In genomic region chr4:83724488-83725060, GRCh38 we compare ENCODE assay signal across 14 cellular contexts.
DNase-seq lines count a peak whose midpoint lies in the region; ATAC-seq and TF ChIP-seq lines count a peak whose summit lies in the region.
"Had no signal": no experiment of that assay in that cellular context is flagged by ENCODE, and none has a peak within 500 bp of the region (broad histone marks: within the 10 kb centered on the region; RNA-seq: fewer than 3 reads in every experiment).

No MANE protein-coding gene starts in this region.

- H2AFZ ChIP-seq in osteoblast (ENCODE audit: low read length) = peak overlapping the region; percentile 22

- H3K4me2 ChIP-seq in osteoblast (ENCODE audit: insufficient read depth, low read length) = no peak overlapping the region
- H3K4me2 ChIP-seq: A549 had no signal

- intact Hi-C loops in adrenal gland (cut with DNase I) = no loop called here

- TF ChIP-seq CTCF in osteoblast (IDR thresholded peaks at IDR 0.05; ENCODE audit: extremely low read depth, low read depth, low read length) (no peak), adrenal gland (IDR thresholded peaks at IDR 0.05) (no peak)

- peaks cover 10% of the 10 kb centered on the region for H3K4me1 ChIP-seq in HAP-1
- H3K4me1 ChIP-seq in SJCRH30 = peaks cover 10% of the 10 kb centered on the region; the same call in 1 of the 2 replicates
- no peaks in the 10 kb centered on the region for H3K4me1 ChIP-seq in osteoblast (ENCODE audit: insufficient read depth, low read length)
- H3K4me1 ChIP-seq in adrenal gland (replicated peaks in 1 of 2) = no peaks in the 10 kb centered on the region
- H3K4me1 ChIP-seq: A549 had no signal

- H3K9me3 ChIP-seq in HAP-1 (no peaks in the 10 kb centered on the region), SJCRH30 (replicated peaks) (no peaks in the 10 kb centered on the region; the same call in 1 of the 2 replicates), osteoblast (ENCODE audit: low read depth, low read length) (no peaks in the 10 kb centered on the region), adrenal gland (replicated peaks in 1 of 3) (no peaks in the 10 kb centered on the region)
- H3K9me3 ChIP-seq: A549 had no signal

- no peaks in the 10 kb centered on the region for H3K79me2 ChIP-seq in osteoblast (ENCODE audit: insufficient read depth, low read length)

- H3K27ac ChIP-seq in SJCRH30 (no peak overlapping the region), osteoblast (ENCODE audit: low read depth, low read length) (no peak overlapping the region), adrenal gland (no peak overlapping the region)
- H3K27ac ChIP-seq: A549 had no signal

- WGBS in adrenal gland, 4 donors = 59 to 63% (median 62%) methylated on average over 9 of the region's 9 CpGs

- ATAC-seq in GM21447 (IDR thresholded peaks at IDR 0.05; ENCODE audit: unreplicated experiment) = no peak
- ATAC-seq: A549; CD8-positive, alpha-beta T cell; HCT116 had no signal

- in situ Hi-C loops in HAP-1 (cut with MboI; ENCODE audit: low sequenced_read_pairs) = no loop called here

- peak; percentile 39 to 51 for DNase-seq in HAP-1 (ENCODE audit: low spot score in 2 of 2)
- peak; percentile 33 for DNase-seq in NCI-H1694 treated with DMSO at 0.1 percent for 48 hours (lab: John Stamatoyannopoulos, UW)
- DNase-seq in SJCRH30 = peak; percentile 27 to 62
- DNase-seq in osteoblast (ENCODE audit: insufficient read length, low spot score, missing footprints) = peak; percentile 1
- no peak for DNase-seq in SK-N-DZ (ENCODE audit: low spot score)
- DNase-seq in adrenal gland = no peak
- DNase-seq: CD8-positive, alpha-beta T cell; COR-L47; DMS53; GF-D8; IMR-90 had no signal

- H3K4me3 ChIP-seq in HAP-1 (no peak overlapping the region), SJCRH30 (no peak overlapping the region), osteoblast (ENCODE audit: insufficient read depth, low read length) (no peak overlapping the region), adrenal gland (no peak overlapping the region)
- H3K4me3 ChIP-seq: A549 had no signal

- H4K20me1 ChIP-seq in osteoblast (ENCODE audit: insufficient read depth, low read length) = no peaks in the 10 kb centered on the region

- H3K36me3 ChIP-seq in HAP-1 (replicated peaks) (no peaks in the 10 kb centered on the region), SJCRH30 (no peaks in the 10 kb centered on the region), osteoblast (ENCODE audit: insufficient read depth, low read length) (no peaks in the 10 kb centered on the region), adrenal gland (replicated peaks in 1 of 2) (no peaks in the 10 kb centered on the region)

- no peaks in the 10 kb centered on the region; the same call in 1 of the 2 replicates for H3K27me3 ChIP-seq in HAP-1 (ENCODE audit: low read depth)
- H3K27me3 ChIP-seq in SJCRH30 = peaks cover 6% of the 10 kb centered on the region; the same call in 1 of the 2 replicates
- peaks cover 3% of the 10 kb centered on the region for H3K27me3 ChIP-seq in osteoblast (ENCODE audit: insufficient read depth, low read length)
- no peaks in the 10 kb centered on the region for H3K27me3 ChIP-seq in adrenal gland

- no peak for TF ChIP-seq POLR2A in adrenal gland (IDR thresholded peaks at IDR 0.05)

Comparison
In these comparisons a context has a peak if more than half of its experiments do, and no peak if none do; other contexts are left out.
1. DNase-seq: peak in HAP-1 (2 of 2), NCI-H1694 treated with DMSO at 0.1 percent for 48 hours (single experiment), SJCRH30 (2 of 2) and osteoblast (single experiment); none in SK-N-DZ (single experiment) and adrenal gland (0 of 7).